Comparison of ENCODE assay signal across 27 cellular contexts in the genomic region with DNA sequence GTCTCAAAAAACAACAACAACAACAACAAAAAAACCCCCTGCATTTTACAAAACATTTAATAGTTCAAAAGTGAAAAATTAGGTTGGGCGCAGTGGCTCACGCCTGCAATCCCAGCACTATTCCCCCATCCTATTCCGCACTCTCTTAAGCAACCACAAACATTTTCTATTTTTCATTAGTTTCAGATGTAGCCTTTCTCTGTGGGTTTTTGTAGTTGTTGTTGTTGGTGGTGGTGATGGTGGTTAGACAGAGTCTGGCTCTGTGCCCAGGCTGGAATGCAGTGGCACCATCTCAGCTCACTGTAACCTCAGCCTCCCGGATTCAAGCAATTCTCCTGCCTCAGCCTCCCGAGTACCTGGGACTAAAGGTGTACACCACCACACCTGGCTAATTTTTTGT. TPM values are rescaled to one million over a fixed set of nuclear protein-coding genes. Genes with fewer than 3 reads are reported as not detected.
A peak's percentile ranks its signal among the peaks of the same experiment; 100 is the strongest.
DNase-seq lines count a peak whose midpoint lies in the region; TF ChIP-seq lines count a peak whose summit lies in the region.
"Had no signal": no experiment of that assay in that cellular context is flagged by ENCODE, and none has a peak within 500 bp of the region (broad histone marks: within the 10 kb centered on the region; RNA-seq: fewer than 3 reads in every experiment).

No MANE protein-coding gene starts in this region.

- H3K27me3 ChIP-seq in SK-N-SH (ENCODE audit: insufficient read depth) (no peaks in the 10 kb centered on the region), mammary epithelial cell (ENCODE audit: insufficient read depth, low read length) (no peaks in the 10 kb centered on the region)
- H3K27me3 ChIP-seq: BE2C, ovary, Peyer's patch, right atrium auricular region, SJCRH30, transverse colon had no signal

- H3K4me1 ChIP-seq in SK-N-SH (ENCODE audit: control insufficient read depth in 1 of 2, insufficient read depth in 2 of 2, low read depth in 1 of 2, low read length in 1 of 2) = no peaks in the 10 kb centered on the region
- peaks cover 4% of the 10 kb centered on the region for H3K4me1 ChIP-seq in mammary epithelial cell (ENCODE audit: insufficient read depth, low read length)
- peaks cover 3% of the 10 kb centered on the region for H3K4me1 ChIP-seq in OCI-LY7 (ENCODE audit: insufficient read depth, low read length, poor library complexity, severe bottlenecking)
- H3K4me1 ChIP-seq: BE2C, Peyer's patch, right atrium auricular region, SJCRH30 had no signal

- H3K27ac ChIP-seq in SK-N-SH (ENCODE audit: low read depth in 2 of 2, low read length in 1 of 2) (no peak overlapping the region), mammary epithelial cell (ENCODE audit: insufficient read depth, low read depth, low read length) (no peak overlapping the region), OCI-LY7 (ENCODE audit: low read depth, low read length, poor library complexity, severe bottlenecking) (no peak overlapping the region)
- H3K27ac ChIP-seq: ovary, Peyer's patch, right atrium auricular region, SJCRH30, transverse colon had no signal

- H3K36me3 ChIP-seq in SK-N-SH (replicated peaks in 1 of 2; ENCODE audit: control insufficient read depth in 1 of 2, insufficient read depth in 2 of 2, low read length in 1 of 2) (no peaks in the 10 kb centered on the region), mammary epithelial cell (ENCODE audit: insufficient read depth, low read length) (no peaks in the 10 kb centered on the region), OCI-LY7 (ENCODE audit: insufficient read depth, low read length) (no peaks in the 10 kb centered on the region)
- H3K36me3 ChIP-seq: BE2C, ovary, Peyer's patch, right atrium auricular region, SJCRH30, transverse colon had no signal

- H2AFZ ChIP-seq in SK-N-SH (ENCODE audit: low read depth) (no peak overlapping the region), mammary epithelial cell (ENCODE audit: low read depth, low read length) (no peak overlapping the region), OCI-LY7 (ENCODE audit: low read length) (no peak overlapping the region)

- H3K9me2 ChIP-seq in SK-N-SH (no peaks in the 10 kb centered on the region), OCI-LY7 (ENCODE audit: insufficient read depth, low read length) (no peaks in the 10 kb centered on the region)

- no peaks in the 10 kb centered on the region for H3F3A ChIP-seq in SK-N-SH (replicated peaks; ENCODE audit: insufficient read depth)

- POLR2A ChIA-PET in SK-N-SH (lab: Yijun Ruan, JAX) (no interaction called here), OCI-LY7 (lab: Charles Lee) (no interaction called here)

- H3K9me3 ChIP-seq in SK-N-SH = no peaks in the 10 kb centered on the region
- H3K9me3 ChIP-seq in mammary epithelial cell (replicated peaks; ENCODE audit: insufficient read depth, low read length) = no peaks in the 10 kb centered on the region
- H3K9me3 ChIP-seq in OCI-LY7 (ENCODE audit: low read length) = no peaks in the 10 kb centered on the region
- H3K9me3 ChIP-seq: BE2C, mucosa of descending colon, ovary, Peyer's patch, right atrium auricular region, SJCRH30, transverse colon had no signal

- dilution Hi-C loops in mammary epithelial cell (cut with HindIII; ENCODE audit: low sequenced_read_pairs) = no loop called here

- CTCF ChIA-PET in SK-N-SH (lab: Yijun Ruan, JAX) = interaction anchor here (0.7 kb wide), 1 partner anchor 66 kb away, joined by 3 read pairs; no protein-coding TSS in a partner anchor
- CTCF ChIA-PET in mammary epithelial cell (lab: Charles Lee; ENCODE audit: low non-redundant PET) = no interaction called here
- CTCF ChIA-PET in OCI-LY7 (lab: Charles Lee; ENCODE audit: unreplicated experiment) = no interaction called here

- TF ChIP-seq EP300 in SK-N-SH (IDR thresholded peaks at IDR 0.05; ENCODE audit: borderline replicate concordance in 1 of 2, low read depth in 1 of 2, low read length in 1 of 2) = no peak

- no peak overlapping the region for H3K9ac ChIP-seq in SK-N-SH
- H3K9ac ChIP-seq in mammary epithelial cell (ENCODE audit: insufficient read depth, low read length) = no peak overlapping the region

- WGBS in SK-N-SH (ENCODE audit: low lambda C conversion rate) = 88% methylated on average over 4 of the region's 5 CpGs
- 70% methylated on average over 5 of the region's 5 CpGs for WGBS in mammary epithelial cell (ENCODE audit: low coverage, missing lambda C conversion rate)

- intact Hi-C loops in mammary epithelial cell (cut with micrococcal nuclease) = loop anchor here (5.0 kb wide), 3 partner anchors 71 to 486 kb away; no protein-coding TSS in a partner anchor
- intact Hi-C loops in OCI-LY7 (cut with micrococcal nuclease; ENCODE audit: unreplicated experiment) = no loop called here

- no peaks in the 10 kb centered on the region; the same call in 1 of the 2 replicates for H3K79me2 ChIP-seq in SK-N-SH (ENCODE audit: insufficient read depth)
- no peaks in the 10 kb centered on the region for H3K79me2 ChIP-seq in mammary epithelial cell (ENCODE audit: insufficient read depth, low read length)
- no peaks in the 10 kb centered on the region for H3K79me2 ChIP-seq in OCI-LY7 (ENCODE audit: insufficient read depth, low read depth, low read length)

- no peak overlapping the region for H3K4me2 ChIP-seq in SK-N-SH
- H3K4me2 ChIP-seq in mammary epithelial cell (ENCODE audit: insufficient read depth, low read depth, low read length) = no peak overlapping the region
- H3K4me2 ChIP-seq in OCI-LY7 (ENCODE audit: low read length) = no peak overlapping the region

- H4K20me1 ChIP-seq in SK-N-SH (ENCODE audit: insufficient read depth) = no peaks in the 10 kb centered on the region
- H4K20me1 ChIP-seq in mammary epithelial cell (ENCODE audit: insufficient read depth, low read length) = no peaks in the 10 kb centered on the region
- H4K20me1 ChIP-seq in OCI-LY7 (ENCODE audit: insufficient read depth, low read length) = no peaks in the 10 kb centered on the region

- in situ Hi-C loops in mammary epithelial cell (cut with MboI; ENCODE audit: low sequenced_read_pairs in 2 of 2) = loop anchor here in 1 of 2 donors (10.0 to 25.0 kb wide), 2 partner anchors 54 to 181 kb away; partner anchors contain the start of gene C6orf62

- TF ChIP-seq RAD21 in SK-N-SH (IDR thresholded peaks at IDR 0.05; ENCODE audit: low read length) = no peak

- no peak overlapping the region for H3K4me3 ChIP-seq in SK-N-SH (ENCODE audit: low read depth in 2 of 2, low read length in 1 of 2)
- H3K4me3 ChIP-seq in mammary epithelial cell (replicated peaks in 1 of 3; ENCODE audit: insufficient read depth in 1 of 3, low read depth in 2 of 3, low read length in 3 of 3) = no peak overlapping the region
- no peak overlapping the region for H3K4me3 ChIP-seq in OCI-LY7 (ENCODE audit: low read depth, low read length, poor library complexity, severe bottlenecking)
- H3K4me3 ChIP-seq: lung, mucosa of descending colon, ovary, Peyer's patch, right atrium auricular region, SJCRH30, transverse colon had no signal

- DNase-seq in A172 (ENCODE audit: low spot score) (peak; percentile 21), GM04504 (ENCODE audit: low read depth) (peak; percentile 38), SK-N-SH (no peak), fibroblast of peridontal ligament (ENCODE audit: extremely low read depth) (peak; percentile 74), mammary epithelial cell (no peak), epidermal melanocyte (ENCODE audit: insufficient read length, low spot score) (no peak), OCI-LY7 (ENCODE audit: low spot score) (no peak), COR-L47 (lab: John Stamatoyannopoulos, UW) (no peak)
- DNase-seq: activated CD4-positive, alpha-beta T cell treated with anti-CD3 and anti-CD28 coated beads, Interleukin-2, amount 50 U/mL, for 48 hours; activated CD8-positive, alpha-beta memory T cell treated with anti-CD3 and anti-CD28 coated beads, Interleukin-2, amount 50 U/mL, for 4 hours; BE2C; GF-D8; HFFc6; mucosa of descending colon; NCI-H1105; NCI-H1930; NCI-H526; ovary; Peyer's patch; SJCRH30; stimulated activated CD4-positive, alpha-beta T cell treated with anti-CD3 and anti-CD28 coated beads, Interleukin-2, amount 100 ng/mL, for 24 hours; transverse colon had no signal

- TF ChIP-seq CTCF in SK-N-SH (IDR thresholded peaks at IDR 0.05) (no peak), mammary epithelial cell (conservative IDR thresholded peaks at IDR 0.05 in 1 of 2, IDR thresholded peaks at IDR 0.05 in 1 of 2; ENCODE audit: extremely low read depth in 1 of 2, insufficient read depth in 1 of 2, low read depth in 1 of 2, low read length in 2 of 2) (no peak), OCI-LY7 (conservative IDR thresholded peaks at IDR 0.05; ENCODE audit: low read length) (no peak)

- BruUV-seq in mammary epithelial cell (replicated peaks; lab: Mats Ljungman, UMichigan) (no TSS peak), OCI-LY7 (replicated peaks; lab: Mats Ljungman, UMichigan) (no TSS peak)

TF ChIP-seq in SK-N-SH, 30 proteins besides CTCF, POLR2A, EP300 and RAD21:
- TF ChIP-seq NFIC (IDR thresholded peaks at IDR 0.05; ENCODE audit: borderline replicate concordance) (0 out of 2 replicates have a peak, but pooled peaks have one; percentile 8), YY1 (IDR thresholded peaks at IDR 0.05; ENCODE audit: low read depth) (no peak)

RNA-seq across cellular contexts. Expression of gene GMNN, which starts 6.4 kb away (rescaled TPM):
- 49.7 and 65.9 TPM in 2 replicates for total RNA-seq in A172 (2014; rRNA removed; shearing (Covaris generic))
- polyA plus RNA-seq in SK-N-SH (2012; rRNA removed) = 16.2 and 16.8 TPM in 2 replicates
- polyA plus RNA-seq in SK-N-SH (2012; cell fraction: cytosol; rRNA removed) = 19.1 and 20.5 TPM in 2 replicates
- 15.2 and 19.7 TPM in 2 replicates for polyA plus RNA-seq in SK-N-SH (2012; cell fraction: nucleus; rRNA removed)
- total RNA-seq in mammary epithelial cell = 10 to 100 TPM in 1 of 2 donors, 1 to 10 TPM in 1; 8.0 to 36.3 TPM
- polyA plus RNA-seq in mammary epithelial cell = 43.7 TPM
- 14.9 TPM for polyA minus RNA-seq in mammary epithelial cell
- 101 and 130 TPM in 2 replicates for total RNA-seq in OCI-LY7 (2014; rRNA removed; shearing (Covaris generic))
- 120 and 131 TPM in 2 replicates for total RNA-seq in OCI-LY7 (2022)

RNA-seq across cellular contexts. Expression of gene ARMH2, which starts 30.4 kb away (rescaled TPM):
- not detected in 2 replicates for total RNA-seq in A172 (2014; rRNA removed; shearing (Covaris generic))
- polyA plus RNA-seq in SK-N-SH (2012; rRNA removed) (not detected in 2 replicates), mammary epithelial cell (not detected)
- polyA plus RNA-seq in SK-N-SH (2012; cell fraction: cytosol; rRNA removed) = not detected in 2 replicates
- not detected in 2 replicates for polyA plus RNA-seq in SK-N-SH (2012; cell fraction: nucleus; rRNA removed)
- total RNA-seq in mammary epithelial cell (not detected), OCI-LY7 (2022) (not detected in 2 replicates)
- polyA minus RNA-seq in mammary epithelial cell = not detected
- not detected in 2 replicates for total RNA-seq in OCI-LY7 (2014; rRNA removed; shearing (Covaris generic))
- total RNA-seq: astrocyte, dermis microvascular lymphatic vessel endothelial cell, HFFc6, MCF 10A, mucosa of descending colon, ovary, Peyer's patch, right atrium auricular region, SJCRH30, transverse colon had no signal
- polyA plus RNA-seq: ovary had no signal

RNA-seq across cellular contexts. Expression of gene C6orf62, which starts 49.4 kb away (rescaled TPM):
- total RNA-seq in A172 (2014; rRNA removed; shearing (Covaris generic)) = 96.7 and 132 TPM in 2 replicates
- polyA plus RNA-seq in SK-N-SH (2012; rRNA removed) (36.0 and 42.3 TPM in 2 replicates), mammary epithelial cell (53.4 TPM)
- polyA plus RNA-seq in SK-N-SH (2012; cell fraction: cytosol; rRNA removed) = 48.3 and 56.8 TPM in 2 replicates
- polyA plus RNA-seq in SK-N-SH (2012; cell fraction: nucleus; rRNA removed) = 18.6 and 35.2 TPM in 2 replicates
- total RNA-seq in mammary epithelial cell (100 to 1,000 TPM; 112 TPM), OCI-LY7 (2022) (77.4 and 81.2 TPM in 2 replicates)
- 54.3 TPM for polyA minus RNA-seq in mammary epithelial cell
- 36.6 and 42.3 TPM in 2 replicates for total RNA-seq in OCI-LY7 (2014; rRNA removed; shearing (Covaris generic))

Comparison
In these comparisons a context has a peak if more than half of its experiments do, and no peak if none do; other contexts are left out.
1. DNase-seq: peak in A172 (single experiment), GM04504 (single experiment) and fibroblast of peridontal ligament (single experiment); none in SK-N-SH (single experiment), mammary epithelial cell (single experiment), epidermal melanocyte (single experiment), OCI-LY7 (single experiment) and COR-L47 (single experiment).